In genomic region chr12:1815108-1815507, GRCh38 we compare ENCODE assay signal across 26 cellular contexts. TPM values are rescaled to one million over a fixed set of nuclear protein-coding genes. Genes with fewer than 3 reads are reported as not detected.
DNase-seq lines count a peak whose midpoint lies in the region; ATAC-seq, FAIRE-seq and TF ChIP-seq lines count a peak whose summit lies in the region.
"Had no signal": no experiment of that assay in that cellular context is flagged by ENCODE, and none has a peak within 500 bp of the region (broad histone marks: within the 10 kb centered on the region; RNA-seq: fewer than 3 reads in every experiment).

No MANE protein-coding gene starts in this region.

- CTCF ChIA-PET in H1 (lab: Charles Lee; ENCODE audit: partially characterized antibody): interaction anchor here (0.6 to 2.8 kb wide), 4 partner anchors 15 to 619 kb away, joined by 4 to 18 read pairs (median 8); no protein-coding TSS in a partner anchor

- no peaks in the 10 kb centered on the region for H3K36me3 ChIP-seq in BLaER1 treated with 17β-estradiol and CSF1 and Interleukin-3, amounts not matched to agents 10 nM and 100 nM
- no peaks in the 10 kb centered on the region for H3K36me3 ChIP-seq in H1 (ENCODE audit: control insufficient read depth in 2 of 4, insufficient read depth in 4 of 4, low read length in 3 of 4)
- H3K36me3 ChIP-seq in trophoblast cell (ENCODE audit: control insufficient read depth in 1 of 2, insufficient read depth in 2 of 2, low read length in 2 of 2): no peaks in the 10 kb centered on the region
- H3K36me3 ChIP-seq in mesendoderm (ENCODE audit: control insufficient read depth, insufficient read depth, low read length): no peaks in the 10 kb centered on the region

- H2BK15ac ChIP-seq in H1 (ENCODE audit: low read length) (no peak overlapping the region), mesendoderm (replicated peaks; ENCODE audit: low read depth) (no peak overlapping the region)

- no peak overlapping the region for H3K4me3 Mint-ChIP-seq in T-helper 17 cell
- H3K4me3 Mint-ChIP-seq in progenitor cell of endocrine pancreas (ENCODE audit: low read depth): no peak overlapping the region
- H3K4me3 Mint-ChIP-seq: CD4-positive, alpha-beta T cell; CD8-positive, alpha-beta memory T cell; H9; HFFc6 had no signal

- peaks cover 83 to 86% (median 84%) of the 10 kb centered on the region in 10 experiments for H3K4me1 ChIP-seq in BLaER1 treated with 17β-estradiol and CSF1 and Interleukin-3, amounts not matched to agents 10 nM and 100 nM
- H3K4me1 ChIP-seq in H1 (replicated peaks in 1 of 4; ENCODE audit: control insufficient read depth in 3 of 4, insufficient read depth in 4 of 4, low read length in 3 of 4) (peaks cover 0 to 6% (median 2%) of the 10 kb centered on the region in 4 experiments; a peak in 5 of 7 replicates), trophoblast cell (ENCODE audit: control insufficient read depth in 1 of 2, insufficient read depth in 2 of 2, low read length in 2 of 2) (peaks cover 0 to 5% of the 10 kb centered on the region in 2 experiments), mesendoderm (ENCODE audit: control insufficient read depth, low read depth, low read length) (no peaks in the 10 kb centered on the region)

- no peak for ATAC-seq in T-helper 17 cell
- ATAC-seq: A549, HCT116 had no signal

- no peak overlapping the region for H2AK5ac ChIP-seq in H1 (ENCODE audit: low read depth, low read length)
- no peak overlapping the region for H2AK5ac ChIP-seq in trophoblast cell (ENCODE audit: low read length)
- H2AK5ac ChIP-seq in mesendoderm (ENCODE audit: low read length): no peak overlapping the region

- H4K8ac ChIP-seq in H1 (ENCODE audit: extremely low read depth, insufficient read depth, low read length): no peak overlapping the region
- no peak overlapping the region for H4K8ac ChIP-seq in trophoblast cell (ENCODE audit: low read depth, low read length)
- H4K8ac ChIP-seq in mesendoderm (ENCODE audit: low read depth, low read length): no peak overlapping the region

- H3K23me2 ChIP-seq in H1 (ENCODE audit: low read depth, low read length): no peaks in the 10 kb centered on the region; the same call in 1 of the 2 replicates

- TF ChIP-seq RAD21 in H1 (IDR thresholded peaks at IDR 0.05 in 1 of 2, conservative IDR thresholded peaks at IDR 0.05 in 1 of 2; ENCODE audit: low read depth in 2 of 2, low read length in 2 of 2): no peak

- DNase-seq in T-helper 17 cell: no peak
- DNase-seq in H1 (ENCODE audit: low read depth in 1 of 2, low spot score in 2 of 2): no peak
- DNase-seq in trophoblast cell: peak; percentile 66 to 73
- DNase-seq in mesendoderm: no peak
- DNase-seq in NCI-H2107 treated with DMSO at 0.1 percent for 48 hours (lab: John Stamatoyannopoulos, UW; ENCODE audit: unreplicated experiment): no peak
- no peak for DNase-seq in progenitor cell of endocrine pancreas (ENCODE audit: low spot score, unreplicated experiment)
- DNase-seq in EL: no peak
- DNase-seq: 8988T; ACHN; Calu3; CD4-positive, alpha-beta T cell; CD8-positive, alpha-beta memory T cell; COR-L47; DMS53; DMS79 treated with DMSO at 0.1 percent for 48 hours; GOT3; H9; HFFc6 had no signal

- H3K79me2 ChIP-seq in H1 (ENCODE audit: control insufficient read depth in 1 of 2, insufficient read depth in 2 of 2, low read length in 2 of 2): no peaks in the 10 kb centered on the region
- no peaks in the 10 kb centered on the region for H3K79me2 ChIP-seq in trophoblast cell (ENCODE audit: control insufficient read depth, insufficient read depth, low read length, poor library complexity)
- no peaks in the 10 kb centered on the region for H3K79me2 ChIP-seq in mesendoderm (ENCODE audit: control insufficient read depth, insufficient read depth, low read length)

- H3K9me3 ChIP-seq in BLaER1 treated with 17β-estradiol and CSF1 and Interleukin-3, amounts not matched to agents 10 nM and 100 nM (replicated peaks in 1 of 11): 0 out of 22 replicates have a peak, but pooled peaks cover 0 to 3% (median 0%) of the 10 kb centered on the region in 11 experiments
- H3K9me3 ChIP-seq in T-helper 17 cell (ENCODE audit: control insufficient read depth, low read length, poor library complexity, severe bottlenecking) (no peaks in the 10 kb centered on the region), H1 (ENCODE audit: insufficient read depth in 2 of 2, low read depth in 1 of 2, low read length in 1 of 2) (peaks cover 0 to 3% of the 10 kb centered on the region in 2 experiments; a peak in 2 of 4 replicates), trophoblast cell (ENCODE audit: insufficient read depth, low read depth, low read length) (peaks cover 11% of the 10 kb centered on the region)
- H3K9me3 ChIP-seq: A549 had no signal

- H2BK12ac ChIP-seq in H1 (ENCODE audit: low read depth, low read length) (no peak overlapping the region), trophoblast cell (ENCODE audit: low read length) (no peak overlapping the region)

- H3K23ac ChIP-seq in H1 (ENCODE audit: insufficient read length): no peak overlapping the region
- H3K23ac ChIP-seq in trophoblast cell (ENCODE audit: low read length): no peak overlapping the region
- H3K23ac ChIP-seq in mesendoderm (ENCODE audit: low read length): no peak overlapping the region

- H4K91ac ChIP-seq in H1 (replicated peaks; ENCODE audit: insufficient read length, low read length) (no peak overlapping the region), trophoblast cell (ENCODE audit: low read depth, low read length) (no peak overlapping the region)

- H3K27ac ChIP-seq in BLaER1 treated with 17β-estradiol and CSF1 and Interleukin-3, amounts not matched to agents 10 nM and 100 nM: peak overlapping the region in 10 of 11 experiments; percentile 92 to 100 (median 97); a peak in 20 of 22 replicates
- H3K27ac ChIP-seq in H1 (ENCODE audit: low read depth, low read length): no peak overlapping the region
- no peak overlapping the region for H3K27ac ChIP-seq in trophoblast cell (ENCODE audit: low read depth, low read length)
- no peak overlapping the region for H3K27ac ChIP-seq in mesendoderm (ENCODE audit: low read depth, low read length)
- H3K27ac ChIP-seq: A549 had no signal

- peak overlapping the region in 7 of 11 experiments; percentile 16 to 97 (median 50); a peak in 8 of 22 replicates for H3K9ac ChIP-seq in BLaER1 treated with 17β-estradiol and CSF1 and Interleukin-3, amounts not matched to agents 10 nM and 100 nM
- no peak overlapping the region for H3K9ac ChIP-seq in H1 (replicated peaks in 1 of 4; ENCODE audit: extremely low read depth in 1 of 4, low read depth in 3 of 4, low read length in 3 of 4)
- no peak overlapping the region for H3K9ac ChIP-seq in trophoblast cell (ENCODE audit: low read length)
- H3K9ac ChIP-seq in mesendoderm (ENCODE audit: low read length): no peak overlapping the region

- TF ChIP-seq CTCF in H1 (IDR thresholded peaks at IDR 0.05; ENCODE audit: control extremely low read depth in 1 of 3, insufficient read depth in 1 of 3, low read depth in 1 of 3, low read length in 3 of 3) (no peak), progenitor cell of endocrine pancreas (IDR thresholded peaks at IDR 0.05; ENCODE audit: unreplicated experiment) (no peak)

- peaks cover 0 to 9% (median 0%) of the 10 kb centered on the region in 11 experiments; a peak in 7 of 22 replicates for H3K27me3 ChIP-seq in BLaER1 treated with 17β-estradiol and CSF1 and Interleukin-3, amounts not matched to agents 10 nM and 100 nM
- H3K27me3 ChIP-seq in H1 (replicated peaks in 1 of 4; ENCODE audit: control insufficient read depth in 3 of 4, extremely low read depth in 1 of 4, insufficient read depth in 3 of 4, low read length in 3 of 4) (peaks cover 0 to 12% (median 11%) of the 10 kb centered on the region in 4 experiments; a peak in 6 of 7 replicates), trophoblast cell (ENCODE audit: insufficient read depth, low read length) (peaks cover 11% of the 10 kb centered on the region), mesendoderm (ENCODE audit: insufficient read depth, low read length, poor library complexity) (peaks cover 7% of the 10 kb centered on the region)

- H3K4me2 ChIP-seq in BLaER1 treated with 17β-estradiol and CSF1 and Interleukin-3, amounts not matched to agents 10 nM and 100 nM: peak overlapping the region; percentile 77 to 99 (median 97)
- no peak overlapping the region for H3K4me2 ChIP-seq in H1 (ENCODE audit: insufficient read depth in 1 of 2, low read depth in 2 of 2, low read length in 2 of 2)
- no peak overlapping the region for H3K4me2 ChIP-seq in trophoblast cell (ENCODE audit: low read length)
- H3K4me2 ChIP-seq in mesendoderm (ENCODE audit: low read length): no peak overlapping the region
- H3K4me2 ChIP-seq: A549 had no signal

- no peak overlapping the region for H2BK120ac ChIP-seq in H1 (replicated peaks; ENCODE audit: low read depth, low read length)
- H2BK120ac ChIP-seq in trophoblast cell (ENCODE audit: insufficient read depth, low read length, poor library complexity): no peak overlapping the region
- no peak overlapping the region for H2BK120ac ChIP-seq in mesendoderm (ENCODE audit: low read depth, low read length)

- no peak for TF ChIP-seq POLR2A in H1 (IDR thresholded peaks at IDR 0.05; ENCODE audit: control extremely low read depth in 1 of 2, low read depth in 2 of 2, low read length in 2 of 2)

- H3K9me3 Mint-ChIP-seq in progenitor cell of endocrine pancreas (ENCODE audit: low read depth): no peaks in the 10 kb centered on the region
- H3K9me3 Mint-ChIP-seq: CD4-positive, alpha-beta T cell; CD8-positive, alpha-beta memory T cell; HFFc6 had no signal

- no peak for FAIRE-seq in H1 (lab: Jason Lieb, UNC)
- FAIRE-seq: A549, G401.6, GM12892 had no signal

- no peak overlapping the region for H2AFZ ChIP-seq in H1 (ENCODE audit: low read length)
- no peak overlapping the region for H2AFZ ChIP-seq in trophoblast cell (ENCODE audit: insufficient read depth, low read length, poor library complexity)

- H3K27me3 Mint-ChIP-seq in T-helper 17 cell (peaks cover 35% of the 10 kb centered on the region), progenitor cell of endocrine pancreas (peaks cover 35% of the 10 kb centered on the region)

- H4K12ac ChIP-seq in trophoblast cell (ENCODE audit: low read depth, low read length): no peak overlapping the region

- POLR2A ChIA-PET in H1 (lab: Charles Lee; ENCODE audit: partially characterized antibody): no interaction called here

- H3K36me3 Mint-ChIP-seq in T-helper 17 cell (ENCODE audit: low read depth) (peaks cover 4% of the 10 kb centered on the region), progenitor cell of endocrine pancreas (ENCODE audit: insufficient read depth) (no peaks in the 10 kb centered on the region)
- H3K36me3 Mint-ChIP-seq: CD8-positive, alpha-beta memory T cell had no signal

- H2BK5ac ChIP-seq in H1 (ENCODE audit: low read depth, low read length) (no peak overlapping the region), trophoblast cell (ENCODE audit: low read depth, low read length, poor library complexity) (no peak overlapping the region), mesendoderm (ENCODE audit: low read length) (no peak overlapping the region)

- no peak overlapping the region for H3K4me3 ChIP-seq in BLaER1 treated with 17β-estradiol and CSF1 and Interleukin-3, amounts not matched to agents 10 nM and 100 nM
- H3K4me3 ChIP-seq in H1 (ENCODE audit: extremely low read depth in 1 of 4, insufficient read depth in 2 of 4, low read depth in 3 of 4, low read length in 4 of 4) (no peak overlapping the region), trophoblast cell (ENCODE audit: low read depth, low read length) (no peak overlapping the region), mesendoderm (ENCODE audit: low read length) (no peak overlapping the region)
- H3K4me3 ChIP-seq: A549 had no signal

- H3K4me1 Mint-ChIP-seq in T-helper 17 cell: peaks cover 21% of the 10 kb centered on the region
- H3K4me1 Mint-ChIP-seq in progenitor cell of endocrine pancreas (ENCODE audit: low read depth): peaks cover 16% of the 10 kb centered on the region

- H4K5ac ChIP-seq in H1 (ENCODE audit: insufficient read length, low read depth, low read length) (no peak overlapping the region), mesendoderm (ENCODE audit: low read length) (no peak overlapping the region)

- H4K20me1 ChIP-seq in BLaER1 treated with 17β-estradiol and CSF1 and Interleukin-3, amounts not matched to agents 10 nM and 100 nM: no peaks in the 10 kb centered on the region
- peaks cover 0 to 2% of the 10 kb centered on the region in 2 experiments for H4K20me1 ChIP-seq in H1 (replicated peaks in 1 of 2; ENCODE audit: control insufficient read depth in 1 of 2, insufficient read depth in 2 of 2, low read length in 2 of 2)

- H3K56ac ChIP-seq in H1 (replicated peaks; ENCODE audit: insufficient read length, low read depth, low read length): no peak overlapping the region
- H3K56ac ChIP-seq in mesendoderm (ENCODE audit: low read length): no peak overlapping the region

- no peak overlapping the region for H2BK20ac ChIP-seq in H1 (ENCODE audit: low read length)

- no peak overlapping the region for H3K4ac ChIP-seq in H1 (replicated peaks; ENCODE audit: insufficient read length, low read depth, low read length)
- no peak overlapping the region for H3K4ac ChIP-seq in trophoblast cell (ENCODE audit: low read depth, low read length)
- no peak overlapping the region for H3K4ac ChIP-seq in mesendoderm (ENCODE audit: low read depth, low read length)

- no peak for TF ChIP-seq EP300 in H1 (IDR thresholded peaks at IDR 0.05; ENCODE audit: borderline replicate concordance in 1 of 2, low read depth in 2 of 2, low read length in 2 of 2)

- H3K14ac ChIP-seq in H1 (ENCODE audit: insufficient read length) (no peak overlapping the region), trophoblast cell (ENCODE audit: low read length) (no peak overlapping the region)

- H3K18ac ChIP-seq in H1 (ENCODE audit: extremely low read depth, low read length): no peak overlapping the region
- H3K18ac ChIP-seq in trophoblast cell (ENCODE audit: low read length): no peak overlapping the region
- no peak overlapping the region for H3K18ac ChIP-seq in mesendoderm (ENCODE audit: low read length)

- H3K27ac Mint-ChIP-seq in T-helper 17 cell (peak overlapping the region; percentile 73), progenitor cell of endocrine pancreas (no peak overlapping the region)
- H3K27ac Mint-ChIP-seq: CD4-positive, alpha-beta T cell; H9; HFFc6 had no signal

- WGBS in H1 (ENCODE audit: extremely low coverage in 1 of 2, insufficient coverage in 1 of 2, insufficient read length in 1 of 2, insufficient replicate concordance in 2 of 2, low coverage in 1 of 2, low lambda C conversion rate in 2 of 2, missing lambda C conversion rate in 1 of 2), 2 experiments: 84% methylated on average over 3 of the region's 3 CpGs; no CpG with 5 or more reads in 1 of the 2 experiments
- WGBS in trophoblast cell (ENCODE audit: extremely low coverage, insufficient coverage, insufficient read length): no CpG with 5 or more reads among the region's 3 CpGs
- no CpG with 5 or more reads among the region's 3 CpGs for WGBS in mesendoderm (ENCODE audit: extremely low coverage, insufficient coverage, low lambda C conversion rate)

- H3K79me1 ChIP-seq in H1 (ENCODE audit: low read depth, low read length) (no peaks in the 10 kb centered on the region), trophoblast cell (ENCODE audit: low read length) (no peaks in the 10 kb centered on the region), mesendoderm (ENCODE audit: low read length) (no peaks in the 10 kb centered on the region)

RNA-seq across cellular contexts. Expression of gene LRTM2, which starts 5.3 kb away (rescaled TPM):
- total RNA-seq in T-helper 17 cell: not detected
- total RNA-seq in H1 (2021; fragmentation: NEBNext Ultra II Directional; extraction: Animal tissue kit (Norgen Biotek cat#: 25700)): not detected in 2 replicates
- polyA plus RNA-seq in H1 (2011; rRNA removed): 0.05 and 0.06 TPM in 2 replicates
- polyA plus RNA-seq in H1 (2011; cell fraction: cytosol; rRNA removed): 0.26 TPM
- 0.46 TPM for polyA plus RNA-seq in H1 (2011; cell fraction: nucleus; rRNA removed)
- 0.08 to 0.09 TPM in 2 of 4 replicates, not detected in the others for polyA plus RNA-seq in H1 (2012, experiment 1 of 2)
- polyA plus RNA-seq in H1 (2012, experiment 2 of 2): not detected
- polyA plus RNA-seq in H1 (2013, experiment 1 of 2): not detected
- polyA plus RNA-seq in H1 (2013, experiment 2 of 2): 0.04 TPM
- polyA minus RNA-seq in H1 (2011; rRNA and poly(A)+ RNA removed): not detected in 2 replicates
- not detected for polyA minus RNA-seq in H1 (2011; cell fraction: cytosol; rRNA and poly(A)+ RNA removed)
- polyA minus RNA-seq in H1 (2011; cell fraction: nucleus; rRNA and poly(A)+ RNA removed): 0.10 TPM
- polyA plus RNA-seq in trophoblast cell (2013): 0.04 and 0.07 TPM in 2 replicates
- not detected for polyA plus RNA-seq in mesendoderm (2013, experiment 1 of 2)
- polyA plus RNA-seq in mesendoderm (2013, experiment 2 of 2): 0.04 TPM
- 0.48 and 0.53 TPM in 2 replicates for total RNA-seq in progenitor cell of endocrine pancreas
- total RNA-seq: Calu3, Daoy, H9, HFFc6 had no signal
- polyA plus RNA-seq: A549; BJ; CD14-positive monocyte; CD8-positive, alpha-beta memory T cell had no signal

Comparison
In these comparisons a context has a peak if more than half of its experiments do, and no peak if none do; other contexts are left out.
1. H3K27ac ChIP-seq: peak in BLaER1 treated with 17β-estradiol and CSF1 and Interleukin-3, amounts not matched to agents 10 nM and 100 nM (10 of 11); none in H1 (single experiment), trophoblast cell (single experiment) and mesendoderm (single experiment).
2. H3K4me2 ChIP-seq: peak in BLaER1 treated with 17β-estradiol and CSF1 and Interleukin-3, amounts not matched to agents 10 nM and 100 nM (11 of 11); none in H1 (0 of 2), trophoblast cell (single experiment) and mesendoderm (single experiment).
3. H3K9ac ChIP-seq: peak in BLaER1 treated with 17β-estradiol and CSF1 and Interleukin-3, amounts not matched to agents 10 nM and 100 nM (7 of 11); none in H1 (0 of 4), trophoblast cell (single experiment) and mesendoderm (single experiment).
4. DNase-seq: peak in trophoblast cell (2 of 2); none in T-helper 17 cell (0 of 3), H1 (0 of 2), mesendoderm (single experiment), NCI-H2107 treated with DMSO at 0.1 percent for 48 hours (single experiment), progenitor cell of endocrine pancreas (single experiment) and EL (single experiment).